36 cellular contexts compared by ENCODE assay signal in the genomic region with DNA sequence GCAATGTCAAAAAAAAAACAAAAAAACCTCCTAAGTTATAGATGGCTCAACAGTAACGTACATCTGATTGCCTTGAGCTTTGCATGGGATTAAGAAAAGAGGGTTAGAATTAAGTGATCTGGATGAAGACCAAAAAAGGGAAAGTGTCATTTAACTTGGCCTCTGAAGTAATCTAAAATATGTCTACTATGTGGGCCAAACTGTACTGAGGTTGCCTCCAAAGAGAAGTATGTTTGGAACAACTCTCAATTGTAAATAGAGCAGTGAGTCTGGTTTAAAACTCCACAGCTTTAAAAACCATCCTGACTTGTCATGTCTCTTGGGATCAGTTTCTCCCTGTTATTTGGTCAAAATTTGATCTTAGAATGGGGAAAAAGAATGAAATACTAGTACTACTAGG. TPM values are rescaled to one million over a fixed set of nuclear protein-coding genes. Genes with fewer than 3 reads are reported as not detected.
"Had no signal": no experiment of that assay in that cellular context is flagged by ENCODE, and none has a peak within 500 bp of the region (broad histone marks: within the 10 kb centered on the region; RNA-seq: fewer than 3 reads in every experiment).

No MANE protein-coding gene starts in this region.

- H3K27ac ChIP-seq: neutrophil, pancreas, prostate gland, right atrium auricular region, right lobe of liver, sigmoid colon, skin epidermis, spleen, stomach, thoracic aorta, thyroid gland, tibial nerve, upper lobe of left lung, uterus had no signal

- H3K36me3 ChIP-seq: neutrophil, pancreas, prostate gland, right atrium auricular region, right lobe of liver, sigmoid colon, spleen, stomach, thoracic aorta, thyroid gland, tibial nerve, upper lobe of left lung, uterus had no signal

- ATAC-seq: naive thymus-derived CD8-positive, alpha-beta T cell; natural killer cell treated with Interleukin-12 subunit alpha and Interleukin-12 subunit beta and Interleukin-15 and Interleukin-18, amount 100 ng/mL, for 72 hours; pancreas; right lobe of liver; stimulated activated effector memory CD8-positive, alpha-beta T cell treated with anti-CD3 and anti-CD28 coated beads, Interleukin-12 subunit alpha, Interleukin-12 subunit beta, amount 100 ng/mL, for 72 hours; stimulated activated naive B cell treated with anti-CD40 and anti-IgM and Interleukin-4, amounts not matched to agents 10 μg/mL and 1 μg/mL and 100 μg/mL, for 72 hours had no signal

- H3K4me3 ChIP-seq: pancreas, prostate gland, right atrium auricular region, right lobe of liver, sigmoid colon, skin epidermis, smooth muscle cell, spleen, stomach, thoracic aorta, thyroid gland, tibial nerve, upper lobe of left lung, uterus had no signal

- FAIRE-seq: pancreas had no signal

- H3K9me3 ChIP-seq: neutrophil, pancreas, prostate gland, right atrium auricular region, right lobe of liver, sigmoid colon, spleen, stomach, thoracic aorta, thyroid gland, tibial nerve, upper lobe of left lung, uterus had no signal

- H3K27me3 ChIP-seq: right atrium auricular region, right lobe of liver, sigmoid colon, thyroid gland, upper lobe of left lung, uterus had no signal

- H3K4me2 ChIP-seq: smooth muscle cell had no signal

- H3K4me1 ChIP-seq: pancreas, prostate gland, right atrium auricular region, sigmoid colon, spleen, stomach, thyroid gland, tibial nerve, upper lobe of left lung, uterus had no signal

- DNase-seq: naive B cell; naive thymus-derived CD8-positive, alpha-beta T cell; nephron progenitor cell; nucleus accumbens; pancreas; retina; right lobe of liver; sigmoid colon; spleen; stimulated activated CD4-positive, alpha-beta T cell treated with anti-CD3 and anti-CD28 coated beads, Interleukin-12 subunit alpha, Interleukin-12 subunit beta, amount 100 ng/mL, for 4 hours; stimulated activated CD4-positive, alpha-beta T cell treated with anti-CD3 and anti-CD28 coated beads, Interleukin-1b, Interleukin-23, amount 100 ng/mL, for 48 hours; stimulated activated CD4-positive, alpha-beta T cell treated with anti-CD3 and anti-CD28 coated beads, Interleukin-4, amount 100 ng/mL, for 24 hours; stimulated activated naive B cell treated with anti-CD40 and anti-IgM and Interleukin-4, amounts not matched to agents 10 μg/mL and 1 μg/mL and 100 μg/mL, for 72 hours; stimulated activated naive CD4-positive, alpha-beta T cell treated with Interleukin-2 at 50 U/mL for 16 hours; stomach; thyroid gland; trophoblast cell; upper lobe of left lung; uterus had no signal

RNA-seq across cellular contexts. Expression of gene BPIFC, which starts 40.6 kb away (rescaled TPM):
- total RNA-seq: naive thymus-derived CD8-positive, alpha-beta T cell; natural killer cell treated with Interleukin-12 subunit alpha and Interleukin-12 subunit beta and Interleukin-15 and Interleukin-18, amount 100 ng/mL, for 72 hours; neural crest cell; omental fat pad; osteocyte; posterior vena cava; prostate gland; pulmonary artery endothelial cell; right atrium auricular region; right lobe of liver; sigmoid colon; spleen; stomach; subcutaneous adipose tissue; temporal lobe; thoracic aorta; thyroid gland; tibial nerve; upper lobe of left lung; urinary bladder; uterus had no signal
- polyA plus RNA-seq: naive thymus-derived CD8-positive, alpha-beta T cell; sigmoid colon; smooth muscle cell; spleen; stomach; urinary bladder had no signal
